Comparison of ENCODE assay signal across 9 cellular contexts in the genomic region with DNA sequence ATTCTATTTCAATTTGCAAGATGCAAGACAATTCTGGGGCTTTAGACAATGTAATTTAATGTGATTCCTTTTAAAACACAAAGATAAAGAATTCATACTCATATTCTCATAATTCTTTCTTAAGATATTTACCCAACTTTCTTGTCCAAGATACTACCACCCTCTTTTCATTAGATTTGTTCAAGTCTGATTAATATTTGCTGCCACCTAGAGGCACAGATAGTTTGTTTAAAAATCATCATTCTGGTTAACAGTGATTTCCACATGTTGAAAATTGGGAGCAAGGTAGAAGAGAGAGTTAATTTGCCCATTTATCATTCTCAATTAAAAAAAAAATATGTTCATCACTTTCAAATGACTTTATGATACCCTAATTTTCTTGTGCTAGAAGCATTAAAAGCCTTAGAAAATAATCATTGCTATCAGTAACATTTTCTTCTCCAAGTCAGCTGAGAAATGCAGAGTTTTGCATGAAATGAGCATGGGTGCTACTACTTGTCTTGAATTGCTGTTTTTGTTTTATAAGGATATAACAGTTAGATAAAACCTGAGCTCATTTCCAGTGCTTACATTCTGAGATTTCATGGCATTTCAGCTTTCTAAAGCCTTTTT. TPM values are rescaled to one million over a fixed set of nuclear protein-coding genes. Genes with fewer than 3 reads are reported as not detected.
DNase-seq lines count a peak whose midpoint lies in the region; ATAC-seq and TF ChIP-seq lines count a peak whose summit lies in the region.
"Had no signal": no experiment of that assay in that cellular context is flagged by ENCODE, and none has a peak within 500 bp of the region (broad histone marks: within the 10 kb centered on the region; RNA-seq: fewer than 3 reads in every experiment).

No MANE protein-coding gene starts in this region.

- H2AFZ ChIP-seq in OCI-LY7 (ENCODE audit: low read length) (no peak overlapping the region), smooth muscle cell (ENCODE audit: low read depth) (no peak overlapping the region)

- no TSS peak for BruUV-seq in OCI-LY7 (replicated peaks; lab: Mats Ljungman, UMichigan)

- H3K4me1 ChIP-seq in OCI-LY7 (ENCODE audit: insufficient read depth, low read length, poor library complexity, severe bottlenecking) (no peaks in the 10 kb centered on the region), smooth muscle cell (ENCODE audit: low read depth) (no peaks in the 10 kb centered on the region)
- H3K4me1 ChIP-seq: Caco-2 had no signal

- H3K4me2 ChIP-seq in OCI-LY7 (ENCODE audit: low read length) (no peak overlapping the region), smooth muscle cell (no peak overlapping the region)

- no peaks in the 10 kb centered on the region for H3F3A ChIP-seq in smooth muscle cell (ENCODE audit: low read depth)

- no peak for TF ChIP-seq POLR2A in erythroblast (IDR thresholded peaks at IDR 0.05; ENCODE audit: low read length)

- no peak overlapping the region for H3K9ac ChIP-seq in smooth muscle cell (ENCODE audit: low read depth)

- H3K9me2 ChIP-seq in OCI-LY7 (ENCODE audit: insufficient read depth, low read length), result no peaks in the 10 kb centered on the region

- intact Hi-C loops in OCI-LY7 (cut with micrococcal nuclease; ENCODE audit: unreplicated experiment), result loop anchor here (2.0 to 5.0 kb wide), 2 partner anchors 180 to 458 kb away; no protein-coding TSS in a partner anchor

- peaks cover 92% of the 10 kb centered on the region for H3K36me3 ChIP-seq in OCI-LY7 (ENCODE audit: insufficient read depth, low read length)
- H3K36me3 ChIP-seq in smooth muscle cell (ENCODE audit: low read depth), result peaks cover 21% of the 10 kb centered on the region

- H3K27ac ChIP-seq in OCI-LY7 (ENCODE audit: low read depth, low read length, poor library complexity, severe bottlenecking) (no peak overlapping the region), smooth muscle cell (ENCODE audit: low read depth) (no peak overlapping the region)

- no peak overlapping the region for H3K4me3 ChIP-seq in OCI-LY7 (ENCODE audit: low read depth, low read length, poor library complexity, severe bottlenecking)
- no peak overlapping the region for H3K4me3 ChIP-seq in smooth muscle cell

- CTCF ChIA-PET in OCI-LY7 (lab: Charles Lee; ENCODE audit: unreplicated experiment), result no interaction called here

- DNase-seq in NCI-H2107 treated with DMSO at 0.1 percent for 48 hours (lab: John Stamatoyannopoulos, UW; ENCODE audit: unreplicated experiment), result peak; percentile 1
- no peak for DNase-seq in NCI-H2107 (lab: John Stamatoyannopoulos, UW)
- peak; percentile 24 for DNase-seq in OCI-LY7 (ENCODE audit: low spot score)
- peak; percentile 11 to 34 for DNase-seq in erythroblast (lab: John Stamatoyannopoulos, UW)
- no peak for DNase-seq in smooth muscle cell (lab: John Stamatoyannopoulos, UW; ENCODE audit: unreplicated experiment)
- no peak for DNase-seq in activated CD4-positive, CD25-positive, alpha-beta regulatory T cell (lab: John Stamatoyannopoulos, UW)
- DNase-seq in NCI-H1105 (lab: John Stamatoyannopoulos, UW), result no peak

- H4K20me1 ChIP-seq in OCI-LY7 (ENCODE audit: insufficient read depth, low read length) (no peaks in the 10 kb centered on the region), smooth muscle cell (ENCODE audit: low read depth) (no peaks in the 10 kb centered on the region)

- peak; percentile 83 for TF ChIP-seq CTCF in OCI-LY7 (conservative IDR thresholded peaks at IDR 0.05; ENCODE audit: low read length)
- TF ChIP-seq CTCF in smooth muscle cell (IDR thresholded peaks at IDR 0.05; ENCODE audit: borderline replicate concordance, insufficient read depth, poor library complexity, severe bottlenecking), result peak; percentile 46

- H3K79me2 ChIP-seq in OCI-LY7 (ENCODE audit: insufficient read depth, low read depth, low read length), result no peaks in the 10 kb centered on the region
- no peaks in the 10 kb centered on the region for H3K79me2 ChIP-seq in smooth muscle cell (ENCODE audit: low read depth)

- H3K27me3 ChIP-seq in smooth muscle cell (ENCODE audit: low read depth), result no peaks in the 10 kb centered on the region

- POLR2A ChIA-PET in OCI-LY7 (lab: Charles Lee), result interaction anchor here (0.6 to 0.7 kb wide), 3 partner anchors 151 to 910 kb away, joined by 3 to 5 read pairs (median 3); no protein-coding TSS in a partner anchor

- H3K9me3 ChIP-seq in OCI-LY7 (ENCODE audit: low read length) (peaks cover 12% of the 10 kb centered on the region; the same call in 1 of the 2 replicates), smooth muscle cell (replicated peaks; ENCODE audit: low read depth) (no peaks in the 10 kb centered on the region)
- H3K9me3 ChIP-seq: Caco-2 had no signal

- no peak for ATAC-seq in HG03432 (IDR thresholded peaks at IDR 0.05; ENCODE audit: unreplicated experiment)

RNA-seq across cellular contexts. Expression of a gene that starts 11.6 kb away (rescaled TPM):
- 14.6 and 19.2 TPM in 2 replicates for total RNA-seq in OCI-LY7 (2014; rRNA removed; shearing (Covaris generic))
- total RNA-seq in OCI-LY7 (2022), result 42.0 and 47.9 TPM in 2 replicates
- 5.9 and 8.1 TPM in 2 replicates for total RNA-seq in smooth muscle cell
- polyA plus RNA-seq in smooth muscle cell, result 14.6 and 15.4 TPM in 2 replicates

Comparison
In these comparisons a context has a peak if more than half of its experiments do, and no peak if none do; other contexts are left out.
1. DNase-seq: peak in NCI-H2107 treated with DMSO at 0.1 percent for 48 hours (single experiment), OCI-LY7 (single experiment) and erythroblast (2 of 2); none in NCI-H2107 (single experiment), smooth muscle cell (single experiment), activated CD4-positive, CD25-positive, alpha-beta regulatory T cell (0 of 4) and NCI-H1105 (single experiment).